8 cellular contexts compared by ENCODE assay signal in the genomic region with DNA sequence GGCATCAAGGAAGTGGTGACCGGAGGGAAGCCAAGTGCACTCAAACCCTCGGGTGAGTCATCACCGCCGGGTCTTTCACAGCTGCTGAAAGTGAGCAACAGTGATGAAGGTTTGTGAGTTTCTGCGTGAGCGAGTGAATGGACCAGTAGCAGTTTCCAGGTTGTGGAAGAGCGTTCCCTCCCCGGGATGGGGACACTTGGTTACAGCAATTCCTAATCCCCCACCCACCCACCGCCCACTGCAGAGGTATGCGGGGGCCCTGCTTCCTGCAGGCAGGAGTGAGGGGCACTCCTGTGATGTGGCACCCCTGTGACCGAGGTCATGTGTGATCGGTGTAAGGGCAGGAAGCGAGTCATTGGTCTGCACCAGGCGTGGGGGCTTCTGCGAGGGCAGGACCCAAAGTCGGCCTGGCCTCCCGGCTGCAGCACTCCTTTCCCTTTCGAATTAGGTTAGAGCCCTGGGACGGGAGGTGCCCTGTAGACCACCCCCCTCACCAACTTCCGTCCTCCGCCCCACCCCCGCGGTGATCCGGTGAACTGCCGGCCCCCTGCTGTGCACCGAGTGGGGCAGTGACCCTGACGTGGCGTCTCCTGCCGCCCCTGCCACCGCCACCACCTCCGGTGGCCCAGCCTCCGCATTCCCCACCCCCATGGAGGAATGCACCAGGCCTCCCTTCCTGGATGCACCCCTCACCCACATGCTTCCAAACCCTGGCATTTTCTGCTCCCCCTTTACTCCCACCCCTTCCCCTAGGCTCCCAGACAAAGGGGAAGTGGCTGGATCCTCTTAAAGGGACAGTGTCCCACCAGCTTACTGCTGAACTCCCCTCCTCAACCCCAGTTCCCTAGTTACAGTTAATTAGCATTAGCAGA. TPM values are rescaled to one million over a fixed set of nuclear protein-coding genes. Genes with fewer than 3 reads are reported as not detected.
DNase-seq lines count a peak whose midpoint lies in the region; ATAC-seq and TF ChIP-seq lines count a peak whose summit lies in the region.

No MANE protein-coding gene starts in this region.

- POLR2A ChIA-PET in MCF 10A (lab: Yijun Ruan, JAX) = interaction anchor here (0.6 to 1.5 kb wide), 3 partner anchors 10 to 292 kb away, joined by 3 to 9 read pairs (median 3); a partner anchor contains a TSS

- no TSS peak for BruUV-seq in MCF 10A (replicated peaks; lab: Mats Ljungman, UMichigan)

- peak; percentile 52 for ATAC-seq in GM19452 (IDR thresholded peaks at IDR 0.05; ENCODE audit: unreplicated experiment)

- H3K4me1 Mint-ChIP-seq in MCF 10A (ENCODE audit: insufficient read depth, unreplicated experiment) = peaks cover 19% of the 10 kb centered on the region

- CTCF ChIA-PET in MCF 10A (lab: Yijun Ruan, JAX) = interaction anchor here (0.6 kb wide), 2 partner anchors 25 to 282 kb away, joined by 3 read pairs; no protein-coding TSS in a partner anchor

- H3K9me3 Mint-ChIP-seq in MCF 10A (ENCODE audit: unreplicated experiment) = no peaks in the 10 kb centered on the region

- no peak overlapping the region for H3K4me3 Mint-ChIP-seq in MCF 10A (ENCODE audit: unreplicated experiment)

- peak overlapping the region; percentile 39 for H3K27ac Mint-ChIP-seq in MCF 10A (ENCODE audit: low read depth, unreplicated experiment)

- TF ChIP-seq CTCF in MCF 10A (IDR thresholded peaks at IDR 0.05; ENCODE audit: unreplicated experiment) = no peak

- peaks cover 19% of the 10 kb centered on the region for H3K36me3 Mint-ChIP-seq in MCF 10A (ENCODE audit: insufficient read depth, unreplicated experiment)

- DNase-seq in CD1c-positive myeloid dendritic cell (ENCODE audit: extremely low spot score) (peak; percentile 90), HS-5 (ENCODE audit: low read depth) (peak; percentile 92), UCSD-AML1 (lab: John Stamatoyannopoulos, UW; ENCODE audit: unreplicated experiment) (peak; percentile 61), MCF 10A (ENCODE audit: unreplicated experiment) (peak; percentile 91), iris pigment epithelial cell (ENCODE audit: low read depth) (peak; percentile 95), DMS 273 (lab: John Stamatoyannopoulos, UW; ENCODE audit: unreplicated experiment) (no peak)
- peak; percentile 39 to 45 for DNase-seq in stimulated activated CD4-positive, alpha-beta T cell treated with anti-CD3 and anti-CD28 coated beads, Interleukin-15, amount 100 ng/mL, for 1 hour (ENCODE audit: low read depth in 1 of 2, low spot score in 1 of 2)

- no peaks in the 10 kb centered on the region for H3K27me3 Mint-ChIP-seq in MCF 10A (ENCODE audit: insufficient read depth, unreplicated experiment)

- intact Hi-C loops in MCF 10A (cut with micrococcal nuclease) = no loop called here

RNA-seq across cellular contexts. Expression of a gene that starts 10.9 kb away (rescaled TPM):
- total RNA-seq in MCF 10A (2022) = 21.4 and 23.4 TPM in 2 replicates
